Comparison of ENCODE assay signal across 11 cellular contexts in genomic region chr15:68691667-68692066, GRCh38.
DNase-seq lines count a peak whose midpoint lies in the region; ATAC-seq and FAIRE-seq lines count a peak whose summit lies in the region.
"Had no signal": no experiment of that assay in that cellular context is flagged by ENCODE, and none has a peak within 500 bp of the region (broad histone marks: within the 10 kb centered on the region; RNA-seq: fewer than 3 reads in every experiment).

No MANE protein-coding gene starts in this region.

- H3K9me3 Mint-ChIP-seq in activated CD4-positive, alpha-beta T cell treated with anti-CD3 and anti-CD28 coated beads for 36 hours (ENCODE audit: low read depth), result no peaks in the 10 kb centered on the region

- no peaks in the 10 kb centered on the region for H3K36me3 Mint-ChIP-seq in activated CD4-positive, alpha-beta T cell treated with anti-CD3 and anti-CD28 coated beads for 36 hours (ENCODE audit: low read depth)
- H3K36me3 Mint-ChIP-seq: activated naive CD8-positive, alpha-beta T cell had no signal

- H3K27ac Mint-ChIP-seq in activated CD4-positive, alpha-beta T cell treated with anti-CD3 and anti-CD28 coated beads for 36 hours, result no peak overlapping the region
- H3K27ac Mint-ChIP-seq: activated naive CD8-positive, alpha-beta T cell had no signal

- no peak for ATAC-seq in activated CD4-positive, alpha-beta T cell treated with anti-CD3 and anti-CD28 coated beads for 36 hours
- no peak for ATAC-seq in GM21381 (IDR thresholded peaks at IDR 0.05; ENCODE audit: unreplicated experiment)
- ATAC-seq: Panc1 had no signal

- intact Hi-C loops in activated CD4-positive, alpha-beta T cell treated with anti-CD3 and anti-CD28 coated beads for 36 hours (cut with DNase I, micrococcal nuclease), result no loop called here

- peaks cover 10% of the 10 kb centered on the region for H3K4me1 Mint-ChIP-seq in activated CD4-positive, alpha-beta T cell treated with anti-CD3 and anti-CD28 coated beads for 36 hours

- CTCF ChIA-PET in activated CD4-positive, alpha-beta T cell treated with anti-CD3 and anti-CD28 coated beads for 36 hours (lab: Charles Lee), result interaction anchor here (1.9 to 2.9 kb wide), 2 partner anchors 17 to 185 kb away, joined by 9 read pairs; no protein-coding TSS in a partner anchor

- DNase-seq in DMS53 (lab: John Stamatoyannopoulos, UW), result peak; percentile 77
- no peak for DNase-seq in HTR-8/SVneo (ENCODE audit: insufficient read length, low spot score)
- DNase-seq in NCI-H2196 treated with DMSO at 0.1 percent for 48 hours (lab: John Stamatoyannopoulos, UW; ENCODE audit: unreplicated experiment), result peak; percentile 21
- peak; percentile 14 for DNase-seq in iris pigment epithelial cell (ENCODE audit: low read depth)
- DNase-seq in pons (ENCODE audit: low spot score), result no peak
- DNase-seq in activated CD4-positive, alpha-beta T cell treated with anti-CD3 and anti-CD28 coated beads for 36 hours, result no peak
- DNase-seq in stimulated activated CD4-positive, alpha-beta T cell treated with anti-CD3 and anti-CD28 coated beads, Interleukin-1b, Interleukin-23, amount 100 ng/mL, for 48 hours, result no peak
- DNase-seq: retina had no signal

- H3K27me3 Mint-ChIP-seq in activated CD4-positive, alpha-beta T cell treated with anti-CD3 and anti-CD28 coated beads for 36 hours, result no peaks in the 10 kb centered on the region
- H3K27me3 Mint-ChIP-seq: activated naive CD8-positive, alpha-beta T cell had no signal

- no peak overlapping the region for H3K4me3 Mint-ChIP-seq in activated CD4-positive, alpha-beta T cell treated with anti-CD3 and anti-CD28 coated beads for 36 hours
- H3K4me3 Mint-ChIP-seq: activated naive CD8-positive, alpha-beta T cell had no signal

- POLR2A ChIA-PET in activated CD4-positive, alpha-beta T cell treated with anti-CD3 and anti-CD28 coated beads for 36 hours (lab: Charles Lee), result no interaction called here

- FAIRE-seq in HTR-8/SVneo (lab: Jason Lieb, UNC), result peak; percentile 46

Comparison
In these comparisons a context has a peak if more than half of its experiments do, and no peak if none do; other contexts are left out.
1. DNase-seq: peak in DMS53 (single experiment), NCI-H2196 treated with DMSO at 0.1 percent for 48 hours (single experiment) and iris pigment epithelial cell (single experiment); none in HTR-8/SVneo (single experiment), pons (single experiment), activated CD4-positive, alpha-beta T cell treated with anti-CD3 and anti-CD28 coated beads for 36 hours (single experiment) and stimulated activated CD4-positive, alpha-beta T cell treated with anti-CD3 and anti-CD28 coated beads, Interleukin-1b, Interleukin-23, amount 100 ng/mL, for 48 hours (single experiment).